ENCODE assay signal across 1 cellular context in genomic region chr6:37103169-37104039, GRCh38.
TF ChIP-seq lines count a peak whose summit lies in the region.

No MANE protein-coding gene starts in this region.

TF ChIP-seq in K562, 482 proteins besides CTCF, POLR2A, EP300 and RAD21 (continued from another document and continues in another):
- TF ChIP-seq MBD1 (CRISPR knock-in tag; IDR thresholded peaks at IDR 0.05) (no peak), E2F4 (CRISPR knock-in tag; IDR thresholded peaks at IDR 0.05; ENCODE audit: low read depth) (no peak), ZNF780A (CRISPR knock-in tag; IDR thresholded peaks at IDR 0.05) (no peak), ZBTB34 (CRISPR knock-in tag; IDR thresholded peaks at IDR 0.05) (no peak), NFRKB (IDR thresholded peaks at IDR 0.05; ENCODE audit: low read depth) (peak; percentile 72), ZNF431 (CRISPR knock-in tag; IDR thresholded peaks at IDR 0.05) (no peak), MCM3 (IDR thresholded peaks at IDR 0.05) (no peak), NKRF (IDR thresholded peaks at IDR 0.05; ENCODE audit: borderline replicate concordance) (0 out of 2 replicates have a peak, but pooled peaks have one; percentile 21), TFE3 (CRISPR knock-in tag; IDR thresholded peaks at IDR 0.05) (peak; percentile 1; the same call in 1 of the 2 replicates), HDGF (IDR thresholded peaks at IDR 0.05) (peak; percentile 80), PHB (CRISPR knock-in tag; IDR thresholded peaks at IDR 0.05) (no peak), ZNF77 (CRISPR knock-in tag; IDR thresholded peaks at IDR 0.05) (no peak), ZNF445 (CRISPR knock-in tag; IDR thresholded peaks at IDR 0.05; ENCODE audit: low read depth) (no peak), NCOA4 (IDR thresholded peaks at IDR 0.05; ENCODE audit: partially characterized antibody) (peak; percentile 49), CGGBP1 (CRISPR knock-in tag; IDR thresholded peaks at IDR 0.05) (no peak), FOXJ3 (CRISPR knock-in tag; IDR thresholded peaks at IDR 0.05) (no peak), ELK1 (CRISPR knock-in tag; IDR thresholded peaks at IDR 0.05) (no peak), SP1 (CRISPR knock-in tag; IDR thresholded peaks at IDR 0.05) (no peak; the same call in none of the 2 replicates), POLR2B (IDR thresholded peaks at IDR 0.05; ENCODE audit: low read depth, partially characterized antibody) (no peak), ZNF134 (CRISPR knock-in tag; conservative IDR thresholded peaks at IDR 0.05) (no peak), XRCC4 (IDR thresholded peaks at IDR 0.05; ENCODE audit: extremely low read depth, insufficient read depth, insufficient read length) (no peak), PHF20 (IDR thresholded peaks at IDR 0.05; ENCODE audit: partially characterized antibody) (no peak), HMGXB4 (CRISPR knock-in tag; IDR thresholded peaks at IDR 0.05) (no peak), HNRNPL (IDR thresholded peaks at IDR 0.05; ENCODE audit: low read depth, low read length) (peak; percentile 69; the same call in 1 of the 2 replicates), ZNF561 (CRISPR knock-in tag; conservative IDR thresholded peaks at IDR 0.05) (no peak), ZMIZ1 (IDR thresholded peaks at IDR 0.05; ENCODE audit: low read depth in 2 of 2, low read length in 2 of 2) (peak in 1 of 2 experiments; percentile 97; a peak in 2 of 4 replicates), IRF9 (tag; IDR thresholded peaks at IDR 0.05) (0 out of 2 replicates have a peak, but pooled peaks have one; percentile 20), EGR1 (conservative IDR thresholded peaks at IDR 0.05) (no peak), TRIM24 (IDR thresholded peaks at IDR 0.05) (peak; percentile 93 to 96), BCOR (IDR thresholded peaks at IDR 0.05) (peak; percentile 96), NELFE (IDR thresholded peaks at IDR 0.05; ENCODE audit: insufficient read depth, insufficient read length) (no peak), NBN (IDR thresholded peaks at IDR 0.05; ENCODE audit: low read depth) (peak; percentile 95), GTF2A2 (tag; IDR thresholded peaks at IDR 0.05) (no peak), MXI1 (IDR thresholded peaks at IDR 0.05; ENCODE audit: low read depth, low read length) (peak; percentile 58), THAP7 (CRISPR knock-in tag; IDR thresholded peaks at IDR 0.05) (no peak), ZNF512 (tag; IDR thresholded peaks at IDR 0.05) (no peak), PRPF4 (IDR thresholded peaks at IDR 0.05; ENCODE audit: insufficient read depth, low read depth, low read length, poor library complexity, severe bottlenecking) (no peak), MEF2A (IDR thresholded peaks at IDR 0.05; ENCODE audit: control insufficient read depth, low read depth, low read length) (0 out of 2 replicates have a peak, but pooled peaks have one; percentile 35), MNT (conservative IDR thresholded peaks at IDR 0.05) (peak; percentile 83 to 93), ZFP30 (CRISPR knock-in tag; IDR thresholded peaks at IDR 0.05; ENCODE audit: borderline replicate concordance) (no peak), ZNF263 (CRISPR knock-in tag; IDR thresholded peaks at IDR 0.05; ENCODE audit: borderline replicate concordance) (no peak), EHMT2 (IDR thresholded peaks at IDR 0.05) (no peak)
